ENCODE assay signal across 10 cellular contexts in the genomic region with DNA sequence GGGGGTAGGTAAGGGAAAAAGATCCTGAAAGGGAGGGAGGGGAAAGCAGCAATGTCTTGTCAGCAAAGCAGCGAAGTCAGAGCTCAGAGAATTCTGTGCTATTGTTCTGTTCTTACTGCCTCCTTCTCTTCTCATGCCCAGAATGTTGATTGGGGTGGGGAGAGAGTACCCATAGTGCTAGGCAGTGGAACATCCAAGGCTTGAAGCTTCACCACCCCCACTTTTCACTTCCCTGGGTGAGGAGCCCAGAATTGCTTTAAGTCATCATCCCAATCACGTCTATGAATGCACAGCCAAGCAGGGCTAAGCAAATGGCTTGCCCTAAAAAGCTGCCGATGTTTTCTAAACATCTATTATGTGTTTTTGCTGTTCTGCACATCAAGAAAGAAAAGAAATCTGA. TPM values are rescaled to one million over a fixed set of nuclear protein-coding genes. Genes with fewer than 3 reads are reported as not detected.
A peak's percentile ranks its signal among the peaks of the same experiment; 100 is the strongest.
DNase-seq lines count a peak whose midpoint lies in the region; ATAC-seq and TF ChIP-seq lines count a peak whose summit lies in the region.
"Had no signal": no experiment of that assay in that cellular context is flagged by ENCODE, and none has a peak within 500 bp of the region (broad histone marks: within the 10 kb centered on the region; RNA-seq: fewer than 3 reads in every experiment).

No MANE protein-coding gene starts in this region.

- TF ChIP-seq CTCF in testis (IDR thresholded peaks at IDR 0.05) (no peak), GM10266 (IDR thresholded peaks at IDR 0.05; ENCODE audit: control insufficient read depth, insufficient read depth, low read depth, missing control alignments) (no peak)

- no peaks in the 10 kb centered on the region for H3K27me3 Mint-ChIP-seq in activated naive CD4-positive, alpha-beta T cell treated with anti-CD3 and anti-CD28 coated beads, Interleukin-2, amount 50 U/mL, for 24 hours

- no peaks in the 10 kb centered on the region for H3K36me3 ChIP-seq in testis (ENCODE audit: low read depth, missing control alignments)

- 39 to 55% methylated on average over 3 of the region's 3 CpGs for WGBS in testis, 2 donors

- no peaks in the 10 kb centered on the region for H3K9me3 Mint-ChIP-seq in activated naive CD4-positive, alpha-beta T cell treated with anti-CD3 and anti-CD28 coated beads, Interleukin-2, amount 50 U/mL, for 24 hours

- H3K4me1 ChIP-seq in testis = peaks cover 46% of the 10 kb centered on the region

- ATAC-seq in left lobe of liver = peak; percentile 41

- H3K27ac ChIP-seq in cingulate gyrus (ENCODE audit: low read depth, low read length) = peak overlapping the region; percentile 85
- peak overlapping the region; percentile 20 to 60 for H3K27ac ChIP-seq in testis

- H3K9me3 ChIP-seq in testis = no peaks in the 10 kb centered on the region

- peaks cover 96% of the 10 kb centered on the region for H3K4me1 Mint-ChIP-seq in activated naive CD4-positive, alpha-beta T cell treated with anti-CD3 and anti-CD28 coated beads, Interleukin-2, amount 50 U/mL, for 24 hours

- intact Hi-C loops in testis (cut with DNase I; ENCODE audit: low total_unique reads) = no loop called here

- H3K4me3 Mint-ChIP-seq in activated naive CD4-positive, alpha-beta T cell treated with anti-CD3 and anti-CD28 coated beads, Interleukin-2, amount 50 U/mL, for 24 hours = peak overlapping the region; percentile 16

- no peak for TF ChIP-seq POLR2A in testis (IDR thresholded peaks at IDR 0.05)

- H3K4me3 ChIP-seq in testis = no peak overlapping the region

- H3K27ac Mint-ChIP-seq in activated naive CD4-positive, alpha-beta T cell treated with anti-CD3 and anti-CD28 coated beads, Interleukin-2, amount 50 U/mL, for 24 hours = peak overlapping the region; percentile 6

- no peaks in the 10 kb centered on the region for H3K27me3 ChIP-seq in testis

- DNase-seq in activated naive CD4-positive, alpha-beta T cell treated with Interleukin-2 at 50 U/mL for 16 hours = no peak
- DNase-seq in left lobe of liver (ENCODE audit: low spot score) (no peak), testis (no peak), GM10266 (ENCODE audit: extremely low spot score) (no peak), H4 (ENCODE audit: low spot score) (no peak)
- DNase-seq in central memory CD4-positive, alpha-beta T cell = no peak
- DNase-seq: activated effector memory CD4-positive, alpha-beta T cell treated with anti-CD3 and anti-CD28 coated beads, Interleukin-2, amount 50 U/mL, for 16 hours; left colon had no signal

- peaks cover 7% of the 10 kb centered on the region for H3K36me3 Mint-ChIP-seq in activated naive CD4-positive, alpha-beta T cell treated with anti-CD3 and anti-CD28 coated beads, Interleukin-2, amount 50 U/mL, for 24 hours

RNA-seq across cellular contexts. Expression of a gene that starts 16.5 kb away (rescaled TPM):
- total RNA-seq in left lobe of liver = 49.4 TPM
- total RNA-seq in testis = 100 to 1,000 TPM; 160 to 170 TPM
- polyA plus RNA-seq in testis (ENCODE audit: insufficient read depth, low read depth, low replicate concordance) = 82.0 TPM
- 19.7 and 25.1 TPM in 2 replicates for total RNA-seq in H4 (2014; rRNA removed; shearing (Covaris generic))

RNA-seq across cellular contexts. Expression of a gene that starts 56.9 kb away (rescaled TPM):
- total RNA-seq in left lobe of liver (49.8 TPM), testis (10 to 100 TPM; 43.5 to 60.3 TPM)
- 59.5 TPM for polyA plus RNA-seq in testis (ENCODE audit: insufficient read depth, low read depth, low replicate concordance)
- 53.1 and 68.9 TPM in 2 replicates for total RNA-seq in H4 (2014; rRNA removed; shearing (Covaris generic))
